In the genomic region with DNA sequence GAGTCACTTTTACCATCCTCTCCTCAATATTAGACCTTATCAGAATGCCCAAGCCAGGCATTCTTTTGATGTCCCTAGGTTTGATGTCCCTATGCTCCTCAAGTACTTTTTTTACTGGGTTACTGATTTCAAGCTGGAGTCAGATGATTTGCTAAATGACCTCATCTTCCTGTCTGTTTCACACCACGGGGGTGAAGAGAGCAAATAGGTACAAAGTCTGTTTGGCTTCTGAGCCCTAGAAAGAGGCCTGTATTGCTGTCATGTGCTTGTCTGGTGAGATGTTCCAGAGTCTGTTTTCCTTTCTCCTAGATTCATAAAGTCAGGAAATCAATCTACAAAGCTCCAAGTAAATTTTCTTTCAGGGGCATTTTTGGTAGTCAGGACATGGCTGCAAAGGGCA, we compare ENCODE assay signal across 20 cellular contexts. TPM values are rescaled to one million over a fixed set of nuclear protein-coding genes. Genes with fewer than 3 reads are reported as not detected.
DNase-seq lines count a peak whose midpoint lies in the region; ATAC-seq, FAIRE-seq and TF ChIP-seq lines count a peak whose summit lies in the region.
"Had no signal": no experiment of that assay in that cellular context is flagged by ENCODE, and none has a peak within 500 bp of the region (broad histone marks: within the 10 kb centered on the region; RNA-seq: fewer than 3 reads in every experiment).

No MANE protein-coding gene starts in this region.

- no peaks in the 10 kb centered on the region for H4K20me1 ChIP-seq in PC-9 (ENCODE audit: insufficient read depth)
- no peaks in the 10 kb centered on the region for H4K20me1 ChIP-seq in keratinocyte (ENCODE audit: control insufficient read depth, extremely low read depth, insufficient read depth, low read length)

- peaks cover 5% of the 10 kb centered on the region; the same call in 1 of the 2 replicates for H3K9me2 ChIP-seq in PC-9 (ENCODE audit: insufficient read depth)

- H3K9me3 ChIP-seq in PC-9 (ENCODE audit: insufficient read depth, low read depth) (no peaks in the 10 kb centered on the region), keratinocyte (ENCODE audit: control insufficient read depth, low read depth, low read length) (no peaks in the 10 kb centered on the region)
- H3K9me3 ChIP-seq: esophagus squamous epithelium, MG63 had no signal

- dilution Hi-C loops in keratinocyte (cut with MboI; ENCODE audit: extremely low pct_ligation_motif_present, low sequenced_read_pairs): no loop called here

- no peaks in the 10 kb centered on the region for H3K9me1 ChIP-seq in keratinocyte (ENCODE audit: control insufficient read depth, extremely low read depth, insufficient read depth, low read length)

- H3F3A ChIP-seq in PC-9 (ENCODE audit: insufficient read depth, low read depth): no peaks in the 10 kb centered on the region

- no peak for TF ChIP-seq CTCF in PC-9 (conservative IDR thresholded peaks at IDR 0.05)
- TF ChIP-seq CTCF in keratinocyte (optimal IDR thresholded peaks at IDR 0.05 in 1 of 3, IDR thresholded peaks at IDR 0.05 in 1 of 3, conservative IDR thresholded peaks at IDR 0.05 in 1 of 3; ENCODE audit: extremely low read depth in 1 of 3, insufficient read depth in 2 of 3, low read length in 3 of 3): no peak

- H3K36me3 ChIP-seq in PC-9 (ENCODE audit: low read depth): no peaks in the 10 kb centered on the region
- H3K36me3 ChIP-seq in keratinocyte (ENCODE audit: control insufficient read depth in 2 of 2, extremely low read depth in 1 of 2, insufficient read depth in 2 of 2, low read length in 2 of 2): no peaks in the 10 kb centered on the region
- H3K36me3 ChIP-seq: cardiac muscle cell, esophagus squamous epithelium, MG63 had no signal

- H3K9ac ChIP-seq in keratinocyte (ENCODE audit: control insufficient read depth, extremely low read depth, insufficient read depth, low read length): no peak overlapping the region

- no peaks in the 10 kb centered on the region for H3K27me3 ChIP-seq in PC-9 (ENCODE audit: insufficient read depth, low read depth)
- no peaks in the 10 kb centered on the region for H3K27me3 ChIP-seq in keratinocyte (ENCODE audit: control insufficient read depth, extremely low read depth, insufficient read depth, low read length)
- H3K27me3 ChIP-seq: cardiac muscle cell, esophagus squamous epithelium, MG63 had no signal

- no peaks in the 10 kb centered on the region for H3K79me2 ChIP-seq in PC-9 (ENCODE audit: low read depth)
- no peaks in the 10 kb centered on the region for H3K79me2 ChIP-seq in keratinocyte (ENCODE audit: control insufficient read depth, insufficient read depth, low read length)

- H3K4me2 ChIP-seq in PC-9: no peak overlapping the region
- H3K4me2 ChIP-seq in keratinocyte (ENCODE audit: control insufficient read depth, extremely low read depth, insufficient read depth, low read depth, low read length): no peak overlapping the region

- no peaks in the 10 kb centered on the region for H3K4me1 ChIP-seq in PC-9 (replicated peaks; ENCODE audit: insufficient read depth)
- H3K4me1 ChIP-seq in keratinocyte (ENCODE audit: control insufficient read depth, extremely low read depth, insufficient read depth, low read length): no peaks in the 10 kb centered on the region
- H3K4me1 ChIP-seq: esophagus squamous epithelium had no signal

- POLR2A ChIA-PET in PC-9 (lab: Charles Lee; ENCODE audit: unreplicated experiment): interaction anchor here (0.6 to 0.7 kb wide), 2 partner anchors 38 to 703 kb away, joined by 4 read pairs; no protein-coding TSS in a partner anchor

- BruUV-seq in PC-9 (replicated peaks; lab: Mats Ljungman, UMichigan): no TSS peak

- intact Hi-C loops in PC-9 (cut with micrococcal nuclease; ENCODE audit: unreplicated experiment): no loop called here

- DNase-seq in PC-9: no peak
- DNase-seq in keratinocyte (ENCODE audit: low read depth, low spot score): no peak
- peak; percentile 85 for DNase-seq in renal cortical epithelial cell (ENCODE audit: low read depth)
- DNase-seq in occipital lobe (lab: John Stamatoyannopoulos, UW): no peak
- DNase-seq in epidermal melanocyte (ENCODE audit: insufficient read length, low spot score): no peak
- no peak for DNase-seq in GM19238 (ENCODE audit: insufficient read length, low spot score)
- no peak for DNase-seq in NCI-H510A (lab: John Stamatoyannopoulos, UW)
- DNase-seq: activated CD4-positive, alpha-beta memory T cell treated with anti-CD3 and anti-CD28 coated beads for 36 hours; activated effector memory CD4-positive, alpha-beta T cell treated with anti-CD3 and anti-CD28 coated beads, Interleukin-2, amount 50 U/mL, for 16 hours; C1 segment of cervical spinal cord; esophagus squamous epithelium; MG63; NCI-H2171 treated with DMSO at 0.1 percent for 48 hours; retina; stimulated activated CD4-positive, alpha-beta T cell treated with anti-CD3 and anti-CD28 coated beads, Interleukin-4, amount 100 ng/mL, for 24 hours; stimulated activated naive CD8-positive, alpha-beta T cell treated with anti-CD3 and anti-CD28 coated beads, Interleukin-15, amount 100 ng/mL, for 72 hours; T-helper 17 cell had no signal

- no peak overlapping the region for H3K27ac ChIP-seq in PC-9
- H3K27ac ChIP-seq in keratinocyte (ENCODE audit: control insufficient read depth, insufficient read depth, low read length): no peak overlapping the region
- H3K27ac ChIP-seq: cardiac muscle cell, esophagus squamous epithelium had no signal

- ATAC-seq in GM19463 (IDR thresholded peaks at IDR 0.05; ENCODE audit: unreplicated experiment): peak; percentile 68
- ATAC-seq: stimulated activated naive CD8-positive, alpha-beta T cell treated with anti-CD3 and anti-CD28 coated beads, Interleukin-15, amount 100 ng/mL, for 72 hours; T-helper 17 cell had no signal

- H2AFZ ChIP-seq in PC-9: peak overlapping the region; percentile 3; the same call in 1 of the 2 replicates
- peak overlapping the region; percentile 33 for H2AFZ ChIP-seq in keratinocyte (ENCODE audit: control insufficient read depth, low read length)

- CTCF ChIA-PET in PC-9 (lab: Charles Lee): interaction anchor here (0.6 kb wide), 1 partner anchor 362 kb away, joined by 3 read pairs; no protein-coding TSS in a partner anchor

- H3K4me3 ChIP-seq in PC-9: no peak overlapping the region
- no peak overlapping the region for H3K4me3 ChIP-seq in keratinocyte (ENCODE audit: control insufficient read depth in 2 of 3, extremely low read depth in 1 of 3, insufficient read depth in 2 of 3, low read depth in 1 of 3, low read length in 3 of 3)
- H3K4me3 ChIP-seq: cardiac muscle cell, esophagus squamous epithelium, MG63 had no signal

- peak; percentile 43 for FAIRE-seq in keratinocyte (lab: Jason Lieb, UNC)

RNA-seq across cellular contexts. Expression of a gene that starts 12.7 kb away (rescaled TPM):
- total RNA-seq in PC-9 (2021) (21.0 and 25.8 TPM in 2 replicates), renal cortical epithelial cell (14.1 and 117 TPM in 2 replicates), occipital lobe (23.4 TPM)
- polyA plus RNA-seq in keratinocyte: 7.5 to 14.4 TPM (median 10.4 TPM) in 3 replicates
- 2.2 TPM for polyA plus RNA-seq in keratinocyte (2011; ENCODE audit: low read depth)
- 8.4 and 12.5 TPM in 2 replicates for polyA plus RNA-seq in keratinocyte (2011; cell fraction: cytosol; rRNA removed)
- polyA plus RNA-seq in keratinocyte (2011; cell fraction: nucleus; rRNA removed): 16.7 and 18.7 TPM in 2 replicates
- polyA plus RNA-seq in keratinocyte (2012; ENCODE audit: low replicate concordance): 1.5 and 11.8 TPM in 2 replicates
- 8.8 to 17.2 TPM (median 8.9 TPM) in 3 replicates for polyA minus RNA-seq in keratinocyte
- polyA minus RNA-seq in keratinocyte (2011; cell fraction: cytosol; rRNA and poly(A)+ RNA removed): 7.9 TPM
- polyA minus RNA-seq in keratinocyte (2011; cell fraction: nucleus; rRNA and poly(A)+ RNA removed): 13.3 and 21.8 TPM in 2 replicates
- total RNA-seq: activated CD4-positive, alpha-beta memory T cell treated with anti-CD3 and anti-CD28 coated beads for 36 hours; G401 had no signal
